ENCODE assay signal across 12 cellular contexts in genomic region chr9:88835772-88836171, GRCh38.
"Had no signal": no experiment of that assay in that cellular context is flagged by ENCODE, and none has a peak within 500 bp of the region (broad histone marks: within the 10 kb centered on the region; RNA-seq: fewer than 3 reads in every experiment).

No MANE protein-coding gene starts in this region.

- H3K9me3 ChIP-seq: ascending aorta had no signal

- H3K9me3 Mint-ChIP-seq: activated naive CD4-positive, alpha-beta T cell treated with anti-CD3 and anti-CD28 coated beads for 36 hours; activated T-helper 17 cell treated with anti-CD3 and anti-CD28 coated beads, Interleukin-2, amount 50 U/mL, for 72 hours had no signal

- H3K4me3 ChIP-seq: ascending aorta had no signal

- H3K4me3 Mint-ChIP-seq: activated naive CD4-positive, alpha-beta T cell treated with anti-CD3 and anti-CD28 coated beads for 36 hours; activated T-helper 17 cell treated with anti-CD3 and anti-CD28 coated beads, Interleukin-2, amount 50 U/mL, for 72 hours; nephron progenitor cell had no signal

- H3K27ac ChIP-seq: ascending aorta had no signal

- H3K36me3 ChIP-seq: ascending aorta had no signal

- DNase-seq: activated CD4-positive, alpha-beta T cell treated with anti-CD3 and anti-CD28 coated beads, Interleukin-2, amount 50 U/mL, for 48 hours; activated CD4-positive, CD25-positive, alpha-beta regulatory T cell treated with anti-CD3 and anti-CD28 coated beads, Interleukin-2, amount 50 U/mL, for 72 hours; activated naive CD4-positive, alpha-beta T cell treated with anti-CD3 and anti-CD28 coated beads for 36 hours; erythroblast; hypothalamus; kidney; mesendoderm; nephron progenitor cell; occipital lobe; SW 1271 had no signal

- H3K27ac Mint-ChIP-seq: activated naive CD4-positive, alpha-beta T cell treated with anti-CD3 and anti-CD28 coated beads for 36 hours; nephron progenitor cell had no signal
